Comparison of ENCODE assay signal across 23 cellular contexts in genomic region chr20:61324906-61325305, GRCh38.
A peak's percentile ranks its signal among the peaks of the same experiment; 100 is the strongest.
DNase-seq lines count a peak whose midpoint lies in the region; FAIRE-seq and TF ChIP-seq lines count a peak whose summit lies in the region.
"Had no signal": no experiment of that assay in that cellular context is flagged by ENCODE, and none has a peak within 500 bp of the region (broad histone marks: within the 10 kb centered on the region; RNA-seq: fewer than 3 reads in every experiment).

No MANE protein-coding gene starts in this region.

- TF ChIP-seq EP300 in H1 (IDR thresholded peaks at IDR 0.05; ENCODE audit: borderline replicate concordance in 1 of 2, low read depth in 2 of 2, low read length in 2 of 2), result no peak

- no peak overlapping the region for H2AK5ac ChIP-seq in H1 (ENCODE audit: low read depth, low read length)
- no peak overlapping the region for H2AK5ac ChIP-seq in neuronal stem cell (ENCODE audit: low read depth, low read length)

- H2AFZ ChIP-seq in H1 (ENCODE audit: low read length), result no peak overlapping the region
- H2AFZ ChIP-seq in neuronal stem cell (ENCODE audit: low read length), result no peak overlapping the region

- H3K27ac Mint-ChIP-seq in CD14-positive monocyte, result no peak overlapping the region
- H3K27ac Mint-ChIP-seq: B cell; CD4-positive, alpha-beta memory T cell; CD4-positive, CD25-positive, alpha-beta regulatory T cell had no signal

- 82% methylated on average over 8 of the region's 8 CpGs; no CpG with 5 or more reads in 1 of the 2 experiments for WGBS in H1 (ENCODE audit: extremely low coverage in 1 of 2, insufficient coverage in 1 of 2, insufficient read length in 1 of 2, insufficient replicate concordance in 2 of 2, low coverage in 1 of 2, low lambda C conversion rate in 2 of 2, missing lambda C conversion rate in 1 of 2), 2 experiments
- no CpG with 5 or more reads among the region's 8 CpGs for WGBS in neuronal stem cell (ENCODE audit: extremely low coverage in 2 of 2, insufficient read length in 2 of 2, insufficient replicate concordance in 1 of 2), 2 donors
- 85 to 96% (median 89%) methylated on average over 8 of the region's 8 CpGs for WGBS in spleen, 5 donors

- intact Hi-C loops in CD14-positive monocyte (cut with micrococcal nuclease) (no loop called here), spleen (cut with DNase I; ENCODE audit: low total_unique reads) (no loop called here)

- H3K4me3 Mint-ChIP-seq in CD14-positive monocyte, result no peak overlapping the region
- H3K4me3 Mint-ChIP-seq: B cell; CD4-positive, alpha-beta memory T cell; CD4-positive, CD25-positive, alpha-beta regulatory T cell had no signal

- no peak overlapping the region for H2BK15ac ChIP-seq in H1 (ENCODE audit: low read length)
- H2BK15ac ChIP-seq in neuronal stem cell (ENCODE audit: low read length), result no peak overlapping the region

- H4K20me1 ChIP-seq in H1 (replicated peaks in 1 of 2; ENCODE audit: control insufficient read depth in 1 of 2, insufficient read depth in 2 of 2, low read length in 2 of 2), result peaks cover 0 to 6% of the 10 kb centered on the region in 2 experiments

- H3K23me2 ChIP-seq in H1 (ENCODE audit: low read depth, low read length), result no peaks in the 10 kb centered on the region

- H4K8ac ChIP-seq in H1 (ENCODE audit: extremely low read depth, insufficient read depth, low read length) (no peak overlapping the region), neuronal stem cell (ENCODE audit: low read depth, low read length) (no peak overlapping the region)

- TF ChIP-seq RAD21 in H1 (IDR thresholded peaks at IDR 0.05 in 1 of 2, conservative IDR thresholded peaks at IDR 0.05 in 1 of 2; ENCODE audit: low read depth in 2 of 2, low read length in 2 of 2), result no peak

- H3K9me3 ChIP-seq in H1 (ENCODE audit: insufficient read depth in 2 of 2, low read depth in 1 of 2, low read length in 1 of 2), result no peaks in the 10 kb centered on the region; a peak in 1 of 4 replicates
- no peaks in the 10 kb centered on the region for H3K9me3 ChIP-seq in neuronal stem cell (replicated peaks in 1 of 2; ENCODE audit: control insufficient read depth in 2 of 2, insufficient read depth in 1 of 2, low read depth in 1 of 2, low read length in 2 of 2)
- peaks cover 0 to 5% (median 0%) of the 10 kb centered on the region in 8 donors for H3K9me3 ChIP-seq in spleen
- H3K9me3 ChIP-seq: A549; BLaER1 treated with 17β-estradiol and CSF1 and Interleukin-3, amounts not matched to agents 10 nM and 100 nM; Caco-2 had no signal

- H3K4me3 ChIP-seq in H1 (ENCODE audit: extremely low read depth in 1 of 4, insufficient read depth in 2 of 4, low read depth in 3 of 4, low read length in 4 of 4) (no peak overlapping the region), neuronal stem cell (ENCODE audit: low read length in 2 of 2) (no peak overlapping the region), spleen (no peak overlapping the region)
- H3K4me3 ChIP-seq: A549; BLaER1 treated with 17β-estradiol and CSF1 and Interleukin-3, amounts not matched to agents 10 nM and 100 nM had no signal

- no peak overlapping the region for H2BK20ac ChIP-seq in H1 (ENCODE audit: low read length)

- TF ChIP-seq CTCF in CD14-positive monocyte (IDR thresholded peaks at IDR 0.05) (no peak), H1 (IDR thresholded peaks at IDR 0.05; ENCODE audit: control extremely low read depth in 1 of 3, insufficient read depth in 1 of 3, low read depth in 1 of 3, low read length in 3 of 3) (no peak), spleen (IDR thresholded peaks at IDR 0.05 in 8 of 11, conservative IDR thresholded peaks at IDR 0.05 in 3 of 11) (no peak)

- peaks cover 4% of the 10 kb centered on the region; the same call in 1 of the 2 replicates for H3K79me1 ChIP-seq in H1 (ENCODE audit: low read depth, low read length)
- peaks cover 3% of the 10 kb centered on the region for H3K79me1 ChIP-seq in neuronal stem cell (ENCODE audit: low read depth, low read length)

- H2BK120ac ChIP-seq in H1 (replicated peaks; ENCODE audit: low read depth, low read length), result no peak overlapping the region
- no peak overlapping the region for H2BK120ac ChIP-seq in neuronal stem cell (ENCODE audit: low read depth, low read length)

- H2BK5ac ChIP-seq in H1 (ENCODE audit: low read depth, low read length) (no peak overlapping the region), neuronal stem cell (ENCODE audit: low read length) (no peak overlapping the region)

- H3K14ac ChIP-seq in H1 (ENCODE audit: insufficient read length) (no peak overlapping the region), neuronal stem cell (ENCODE audit: low read length) (peak overlapping the region; percentile 14)

- CTCF ChIA-PET in H1 (lab: Charles Lee; ENCODE audit: partially characterized antibody), result no interaction called here

- no peak overlapping the region for H4K5ac ChIP-seq in H1 (ENCODE audit: insufficient read length, low read depth, low read length)

- H3K27me3 ChIP-seq in H1 (replicated peaks in 1 of 4; ENCODE audit: control insufficient read depth in 3 of 4, extremely low read depth in 1 of 4, insufficient read depth in 3 of 4, low read length in 3 of 4), result peaks cover 0 to 3% (median 2%) of the 10 kb centered on the region in 4 experiments; a peak in 4 of 7 replicates
- no peaks in the 10 kb centered on the region for H3K27me3 ChIP-seq in neuronal stem cell (ENCODE audit: control insufficient read depth in 3 of 3, insufficient read depth in 3 of 3, low read depth in 1 of 3, low read length in 3 of 3)
- no peaks in the 10 kb centered on the region for H3K27me3 ChIP-seq in spleen (replicated peaks in 1 of 7)
- H3K27me3 ChIP-seq: BLaER1 treated with 17β-estradiol and CSF1 and Interleukin-3, amounts not matched to agents 10 nM and 100 nM had no signal

- peak; percentile 36 for DNase-seq in CD14-positive monocyte (ENCODE audit: low spot score)
- DNase-seq in H1 (ENCODE audit: low read depth in 1 of 2, low spot score in 2 of 2), result no peak
- no peak for DNase-seq in neuronal stem cell (ENCODE audit: low spot score)
- DNase-seq in spleen, result peak; percentile 51
- DNase-seq in NK-92 treated with Interleukin-12 subunit alpha and Interleukin-12 subunit beta, amount 100 ng/mL, for 24 hours (lab: John Stamatoyannopoulos, UW), result no peak
- DNase-seq in NCI-H1930 (lab: John Stamatoyannopoulos, UW), result no peak
- no peak for DNase-seq in substantia nigra (lab: John Stamatoyannopoulos, UW)
- DNase-seq: AML-193; Caco-2; Calu3; CD4-positive, alpha-beta memory T cell; CD4-positive, CD25-positive, alpha-beta regulatory T cell; DMS79 treated with DMSO at 0.1 percent for 48 hours; GF-D8 had no signal

- H3K18ac ChIP-seq in H1 (ENCODE audit: extremely low read depth, low read length), result no peak overlapping the region
- H3K18ac ChIP-seq in neuronal stem cell (ENCODE audit: low read length), result peak overlapping the region; percentile 53

- POLR2A ChIA-PET in H1 (lab: Charles Lee; ENCODE audit: partially characterized antibody), result no interaction called here

- H4K91ac ChIP-seq in H1 (replicated peaks; ENCODE audit: insufficient read length, low read length) (no peak overlapping the region), neuronal stem cell (ENCODE audit: low read depth, low read length, poor library complexity) (no peak overlapping the region)

- TF ChIP-seq POLR2A in H1 (IDR thresholded peaks at IDR 0.05; ENCODE audit: control extremely low read depth in 1 of 2, low read depth in 2 of 2, low read length in 2 of 2) (no peak), spleen (IDR thresholded peaks at IDR 0.05) (no peak)

- no peak overlapping the region for H3K23ac ChIP-seq in H1 (ENCODE audit: insufficient read length)
- no peak overlapping the region for H3K23ac ChIP-seq in neuronal stem cell (ENCODE audit: low read depth, low read length, poor library complexity)

- H3K79me2 ChIP-seq in H1 (ENCODE audit: control insufficient read depth in 1 of 2, insufficient read depth in 2 of 2, low read length in 2 of 2), result no peaks in the 10 kb centered on the region

- no peaks in the 10 kb centered on the region for H3K4me1 Mint-ChIP-seq in CD14-positive monocyte
- H3K4me1 Mint-ChIP-seq: B cell; CD4-positive, alpha-beta memory T cell; CD4-positive, CD25-positive, alpha-beta regulatory T cell had no signal

- peaks cover 0 to 29% (median 17%) of the 10 kb centered on the region in 7 donors for H3K9me3 Mint-ChIP-seq in CD14-positive monocyte
- H3K9me3 Mint-ChIP-seq: CD4-positive, alpha-beta memory T cell had no signal

- FAIRE-seq in H1 (lab: Jason Lieb, UNC), result no peak
- FAIRE-seq: A549, D721Med, G401.6, GM12891, GM19239 had no signal

- H2BK12ac ChIP-seq in H1 (ENCODE audit: low read depth, low read length) (no peak overlapping the region), neuronal stem cell (ENCODE audit: low read length) (no peak overlapping the region)

- H3K4me1 ChIP-seq in H1 (replicated peaks in 1 of 4; ENCODE audit: control insufficient read depth in 3 of 4, insufficient read depth in 4 of 4, low read length in 3 of 4) (peaks cover 0 to 4% (median 0%) of the 10 kb centered on the region in 4 experiments; a peak in 1 of 7 replicates), neuronal stem cell (ENCODE audit: control insufficient read depth in 2 of 2, insufficient read depth in 1 of 2, low read depth in 1 of 2, low read length in 2 of 2) (peaks cover 0 to 2% of the 10 kb centered on the region in 2 donors), spleen (no peaks in the 10 kb centered on the region)
- H3K4me1 ChIP-seq: A549, Caco-2 had no signal

- H3K27ac ChIP-seq in H1 (ENCODE audit: low read depth, low read length), result no peak overlapping the region
- no peak overlapping the region for H3K27ac ChIP-seq in neuronal stem cell (replicated peaks; ENCODE audit: low read length)
- H3K27ac ChIP-seq in spleen, result no peak overlapping the region
- no peak overlapping the region for H3K27ac ChIP-seq in substantia nigra (ENCODE audit: low read depth, low read length, poor library complexity, severe bottlenecking)
- H3K27ac ChIP-seq: 22Rv1; A549; BLaER1 treated with 17β-estradiol and CSF1 and Interleukin-3, amounts not matched to agents 10 nM and 100 nM; C4-2B had no signal

- peaks cover 0 to 4% (median 3%) of the 10 kb centered on the region in 3 donors for H3K27me3 Mint-ChIP-seq in CD14-positive monocyte (ENCODE audit: low read depth in 3 of 3)
- H3K27me3 Mint-ChIP-seq: B cell; CD4-positive, alpha-beta memory T cell; CD4-positive, CD25-positive, alpha-beta regulatory T cell had no signal

- no peak overlapping the region for H3K56ac ChIP-seq in H1 (replicated peaks; ENCODE audit: insufficient read length, low read depth, low read length)

- H3K9ac ChIP-seq in H1 (replicated peaks in 1 of 4; ENCODE audit: extremely low read depth in 1 of 4, low read depth in 3 of 4, low read length in 3 of 4) (no peak overlapping the region), neuronal stem cell (ENCODE audit: low read depth, low read length, poor library complexity) (no peak overlapping the region)
- H3K9ac ChIP-seq: BLaER1 treated with 17β-estradiol and CSF1 and Interleukin-3, amounts not matched to agents 10 nM and 100 nM had no signal

- no peaks in the 10 kb centered on the region for H3K36me3 ChIP-seq in H1 (ENCODE audit: control insufficient read depth in 2 of 4, insufficient read depth in 4 of 4, low read length in 3 of 4)
- no peaks in the 10 kb centered on the region for H3K36me3 ChIP-seq in neuronal stem cell (replicated peaks in 1 of 2; ENCODE audit: control insufficient read depth in 2 of 2, insufficient read depth in 2 of 2, low read length in 2 of 2)
- H3K36me3 ChIP-seq in spleen, result no peaks in the 10 kb centered on the region
- H3K36me3 ChIP-seq: BLaER1 treated with 17β-estradiol and CSF1 and Interleukin-3, amounts not matched to agents 10 nM and 100 nM had no signal

- H3K36me3 Mint-ChIP-seq in CD14-positive monocyte, result no peaks in the 10 kb centered on the region
- H3K36me3 Mint-ChIP-seq: CD4-positive, alpha-beta memory T cell; CD4-positive, CD25-positive, alpha-beta regulatory T cell had no signal

- H3K4ac ChIP-seq in H1 (replicated peaks; ENCODE audit: insufficient read length, low read depth, low read length), result peak overlapping the region; percentile 62
- no peak overlapping the region for H3K4ac ChIP-seq in neuronal stem cell (ENCODE audit: low read length)

- H3K4me2 ChIP-seq in H1 (ENCODE audit: insufficient read depth in 1 of 2, low read depth in 2 of 2, low read length in 2 of 2) (no peak overlapping the region), neuronal stem cell (ENCODE audit: insufficient read depth, low read length, poor library complexity, severe bottlenecking) (no peak overlapping the region)
- H3K4me2 ChIP-seq: A549; BLaER1 treated with 17β-estradiol and CSF1 and Interleukin-3, amounts not matched to agents 10 nM and 100 nM had no signal

Comparison
In these comparisons a context has a peak if more than half of its experiments do, and no peak if none do; other contexts are left out.
1. DNase-seq: peak in CD14-positive monocyte (single experiment) and spleen (single experiment); none in H1 (0 of 2), neuronal stem cell (single experiment), NK-92 treated with Interleukin-12 subunit alpha and Interleukin-12 subunit beta, amount 100 ng/mL, for 24 hours (single experiment), NCI-H1930 (0 of 2) and substantia nigra (0 of 49).